Comparison of ENCODE assay signal across 28 cellular contexts in the genomic region with DNA sequence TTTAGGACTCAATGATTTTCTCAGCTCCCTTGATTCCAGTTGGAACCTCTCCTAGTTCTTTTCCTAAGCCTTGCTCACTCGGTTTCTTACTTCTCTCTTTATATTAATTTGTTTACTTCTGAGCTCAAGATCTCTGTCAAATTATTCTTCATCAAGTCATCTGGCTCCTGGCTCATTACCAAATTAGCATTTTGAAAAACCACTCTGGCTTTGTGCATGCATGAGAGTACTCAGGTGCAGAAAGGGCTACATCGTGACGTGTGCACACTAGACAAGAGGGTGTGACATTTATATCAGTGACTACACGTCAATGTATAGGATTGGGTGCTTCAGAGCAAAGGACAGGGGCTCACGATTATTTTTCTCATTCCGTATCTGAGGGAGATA.
"Had no signal": no experiment of that assay in that cellular context is flagged by ENCODE, and none has a peak within 500 bp of the region (broad histone marks: within the 10 kb centered on the region; RNA-seq: fewer than 3 reads in every experiment).

No MANE protein-coding gene starts in this region.

- FAIRE-seq: islet of Langerhans, kidney, pancreas, small intestine had no signal

- H3K4me3 ChIP-seq: left lung, lower lobe of right lung, pancreas, prostate gland, sigmoid colon, spleen, suprapubic skin, thoracic aorta, tibial artery, upper lobe of right lung, uterus had no signal

- H3K27me3 ChIP-seq: left lung, pancreas, sigmoid colon, spleen, suprapubic skin, tibial artery, upper lobe of right lung, uterus had no signal

- H3K36me3 ChIP-seq: left lung, lower lobe of right lung, pancreas, prostate gland, sigmoid colon, spleen, suprapubic skin, thoracic aorta, tibial artery, upper lobe of right lung, uterus had no signal

- DNase-seq: hypothalamus; immature natural killer cell; kidney; left colon; left lung; lower lobe of right lung; mammary epithelial cell; mesenchymal stem cell; naive thymus-derived CD8-positive, alpha-beta T cell; nucleus accumbens; pancreas; posterior cingulate gyrus; retina; right cardiac atrium; sigmoid colon; small intestine; spleen; stimulated activated CD4-positive, alpha-beta T cell treated with anti-CD3 and anti-CD28 coated beads, Interleukin-4, amount 100 ng/mL, for 24 hours; stimulated activated naive CD4-positive, alpha-beta T cell; tibial artery; trophoblast cell; upper lobe of right lung; uterus had no signal

- H3K9me3 ChIP-seq: lower lobe of right lung, pancreas, prostate gland, suprapubic skin, thoracic aorta, tibial artery, upper lobe of right lung, uterus had no signal

- ATAC-seq: left colon; left lung; lower lobe of right lung; naive thymus-derived CD8-positive, alpha-beta T cell; pancreas; right cardiac atrium; stimulated activated effector memory CD8-positive, alpha-beta T cell treated with anti-CD3 and anti-CD28 coated beads, Interleukin-12 subunit alpha, Interleukin-12 subunit beta, amount 100 ng/mL, for 72 hours; upper lobe of right lung had no signal

- H3K4me1 ChIP-seq: left lung, lower lobe of right lung, pancreas, prostate gland, sigmoid colon, spleen, suprapubic skin, tibial artery, upper lobe of right lung, uterus had no signal

- H3K27ac ChIP-seq: left lung, lower lobe of right lung, pancreas, prostate gland, sigmoid colon, spleen, suprapubic skin, thoracic aorta, tibial artery, upper lobe of right lung, uterus had no signal
